In the genomic region with DNA sequence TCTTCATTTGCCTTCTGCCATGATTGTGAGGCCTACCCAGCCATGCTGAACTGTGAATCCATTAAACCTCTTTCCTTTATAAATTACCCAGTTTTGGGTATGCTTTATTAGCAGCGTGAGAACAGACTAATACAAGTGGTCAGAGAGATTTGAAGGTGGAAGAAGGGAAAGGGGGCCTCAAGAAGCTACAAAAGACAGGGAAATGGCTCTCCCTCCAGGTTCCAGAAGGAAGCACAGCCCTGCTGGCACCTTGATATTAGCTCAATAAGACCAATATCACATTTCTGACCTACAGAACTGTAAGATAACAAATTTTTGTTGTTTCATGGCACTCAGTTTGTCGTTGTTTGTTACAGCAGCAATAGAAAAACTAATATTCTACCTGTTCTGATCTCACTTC, we compare ENCODE assay signal across 32 cellular contexts.
"Had no signal": no experiment of that assay in that cellular context is flagged by ENCODE, and none has a peak within 500 bp of the region (broad histone marks: within the 10 kb centered on the region; RNA-seq: fewer than 3 reads in every experiment).

No MANE protein-coding gene starts in this region.

- H3K36me3 Mint-ChIP-seq: activated naive CD8-positive, alpha-beta T cell had no signal

- H3K27me3 Mint-ChIP-seq: activated CD4-positive, alpha-beta memory T cell treated with anti-CD3 and anti-CD28 coated beads, Interleukin-2, amount 10 ng/mL, durations not matched to agents 7 days and 5 days; activated CD4-positive, alpha-beta T cell treated with anti-CD3 and anti-CD28 coated beads, Interleukin-2, amount 10 ng/mL, durations not matched to agents 7 days and 5 days; activated naive CD8-positive, alpha-beta T cell; central memory CD8-positive, alpha-beta T cell; effector memory CD8-positive, alpha-beta T cell had no signal

- H3K36me3 ChIP-seq: brain microvascular endothelial cell, esophagus squamous epithelium, gastroesophageal sphincter, heart right ventricle had no signal

- DNase-seq: activated CD4-positive, alpha-beta memory T cell treated with anti-CD3 and anti-CD28 coated beads, Interleukin-2, amount 10 ng/mL, durations not matched to agents 7 days and 5 days; activated CD4-positive, alpha-beta T cell treated with anti-CD3 and anti-CD28 coated beads for 1 hour; activated CD4-positive, alpha-beta T cell treated with anti-CD3 and anti-CD28 coated beads for 4 hours; activated CD4-positive, alpha-beta T cell treated with anti-CD3 and anti-CD28 coated beads, Interleukin-2, amount 10 ng/mL, durations not matched to agents 7 days and 5 days; activated CD4-positive, alpha-beta T cell treated with anti-CD3 and anti-CD28 coated beads, Interleukin-2, amount 50 U/mL, for 4 hours; activated CD8-positive, alpha-beta memory T cell treated with anti-CD3 and anti-CD28 coated beads for 24 hours; activated effector memory CD4-positive, alpha-beta T cell treated with Interleukin-2 at 50 U/mL for 16 hours; activated gamma-delta T cell treated with Interleukin-2 at 50 U/mL for 16 hours; activated naive CD4-positive, alpha-beta T cell treated with anti-CD3 and anti-CD28 coated beads, Interleukin-2, amount 50 U/mL, for 16 hours; activated naive CD4-positive, alpha-beta T cell treated with Interleukin-2 at 50 U/mL for 16 hours; activated T-cell treated with anti-CD3 and anti-CD28 coated beads, Interleukin-2, amount 50 U/mL, for 4 hours; amniotic stem cell; anterior cingulate cortex; brain microvascular endothelial cell; cortex of kidney; dermis blood vessel endothelial cell; effector CD4-positive, alpha-beta T cell; effector memory CD8-positive, alpha-beta T cell; esophagus squamous epithelium; foreskin melanocyte; heart right ventricle; T-helper 2 cell had no signal

- H3K4me1 ChIP-seq: gastroesophageal sphincter had no signal

- H3K4me3 Mint-ChIP-seq: activated CD4-positive, alpha-beta memory T cell treated with anti-CD3 and anti-CD28 coated beads, Interleukin-2, amount 10 ng/mL, durations not matched to agents 7 days and 5 days; activated CD4-positive, alpha-beta T cell treated with anti-CD3 and anti-CD28 coated beads, Interleukin-2, amount 10 ng/mL, durations not matched to agents 7 days and 5 days; activated naive CD8-positive, alpha-beta T cell; activated T-cell treated with anti-CD3 and anti-CD28 coated beads, Interleukin-2, amount 50 U/mL, for 4 hours; activated T-helper 17 cell treated with anti-CD3 and anti-CD28 coated beads, Interleukin-2, amount 50 U/mL, for 72 hours; central memory CD8-positive, alpha-beta T cell; effector memory CD8-positive, alpha-beta T cell had no signal

- H3K9me3 ChIP-seq: esophagus squamous epithelium, gastroesophageal sphincter, heart right ventricle had no signal

- H3K27ac ChIP-seq: brain microvascular endothelial cell, epithelial cell of prostate, esophagus squamous epithelium, gastroesophageal sphincter, heart right ventricle had no signal

- H3K27ac Mint-ChIP-seq: activated CD4-positive, alpha-beta memory T cell treated with anti-CD3 and anti-CD28 coated beads, Interleukin-2, amount 10 ng/mL, durations not matched to agents 7 days and 5 days; activated CD4-positive, alpha-beta T cell treated with anti-CD3 and anti-CD28 coated beads, Interleukin-2, amount 10 ng/mL, durations not matched to agents 7 days and 5 days; activated naive CD8-positive, alpha-beta T cell; activated T-helper 17 cell treated with anti-CD3 and anti-CD28 coated beads, Interleukin-2, amount 50 U/mL, for 72 hours; effector memory CD8-positive, alpha-beta T cell had no signal

- ATAC-seq: activated T-cell treated with anti-CD3 and anti-CD28 coated beads, Interleukin-2, amount 50 U/mL, for 4 hours; activated T-helper 17 cell treated with anti-CD3 and anti-CD28 coated beads, Interleukin-2, amount 50 U/mL, for 72 hours; effector memory CD8-positive, alpha-beta T cell; gastroesophageal sphincter; heart right ventricle had no signal

- H3K4me1 Mint-ChIP-seq: activated CD4-positive, alpha-beta memory T cell treated with anti-CD3 and anti-CD28 coated beads, Interleukin-2, amount 10 ng/mL, durations not matched to agents 7 days and 5 days; activated CD4-positive, alpha-beta T cell treated with anti-CD3 and anti-CD28 coated beads, Interleukin-2, amount 10 ng/mL, durations not matched to agents 7 days and 5 days; activated T-helper 17 cell treated with anti-CD3 and anti-CD28 coated beads, Interleukin-2, amount 50 U/mL, for 72 hours; central memory CD8-positive, alpha-beta T cell had no signal

- H3K4me3 ChIP-seq: esophagus squamous epithelium, gastroesophageal sphincter, heart right ventricle had no signal

- H3K27me3 ChIP-seq: brain microvascular endothelial cell, esophagus squamous epithelium, gastroesophageal sphincter, heart right ventricle had no signal

- FAIRE-seq: astrocyte, bronchial epithelial cell, colon, endometrium, endothelial cell of umbilical vein had no signal
